Comparison of ENCODE assay signal across 23 cellular contexts in genomic region chr2:105385703-105386540, GRCh38. TPM values are rescaled to one million over a fixed set of nuclear protein-coding genes. Genes with fewer than 3 reads are reported as not detected.
DNase-seq lines count a peak whose midpoint lies in the region; ATAC-seq, FAIRE-seq and TF ChIP-seq lines count a peak whose summit lies in the region.
"Had no signal": no experiment of that assay in that cellular context is flagged by ENCODE, and none has a peak within 500 bp of the region (broad histone marks: within the 10 kb centered on the region; RNA-seq: fewer than 3 reads in every experiment).

No MANE protein-coding gene starts in this region.

- no peaks in the 10 kb centered on the region for H3K27me3 Mint-ChIP-seq in astrocyte (ENCODE audit: low read depth, unreplicated experiment)

- no peaks in the 10 kb centered on the region for H3K9me3 ChIP-seq in cardiac muscle cell (ENCODE audit: low read depth)
- H3K9me3 ChIP-seq in astrocyte (ENCODE audit: insufficient read depth, low read depth, low read length) = no peaks in the 10 kb centered on the region
- H3K9me3 ChIP-seq in mucosa of descending colon = no peaks in the 10 kb centered on the region
- no peaks in the 10 kb centered on the region for H3K9me3 ChIP-seq in transverse colon
- no peaks in the 10 kb centered on the region for H3K9me3 ChIP-seq in SJCRH30 (replicated peaks)
- no peaks in the 10 kb centered on the region for H3K9me3 ChIP-seq in aorta (ENCODE audit: control insufficient read depth, low read length)
- H3K9me3 ChIP-seq: BE2C had no signal

- H3K27ac Mint-ChIP-seq in astrocyte (ENCODE audit: unreplicated experiment) = no peak overlapping the region

- peaks cover 54% of the 10 kb centered on the region for H3K4me1 ChIP-seq in cardiac muscle cell (ENCODE audit: low read depth)
- peaks cover 38% of the 10 kb centered on the region for H3K4me1 ChIP-seq in astrocyte (ENCODE audit: insufficient read depth, low read length)
- peaks cover 30% of the 10 kb centered on the region for H3K4me1 ChIP-seq in mucosa of descending colon (ENCODE audit: low read depth)
- peaks cover 15 to 59% (median 29%) of the 10 kb centered on the region in 4 donors for H3K4me1 ChIP-seq in transverse colon
- H3K4me1 ChIP-seq in SJCRH30 = no peaks in the 10 kb centered on the region
- no peaks in the 10 kb centered on the region for H3K4me1 ChIP-seq in aorta (ENCODE audit: control insufficient read depth in 1 of 2, insufficient read depth in 2 of 2, low read length in 2 of 2)
- H3K4me1 ChIP-seq: BE2C had no signal

- H3K27ac ChIP-seq in cardiac muscle cell (peak overlapping the region; percentile 78), astrocyte (ENCODE audit: low read depth, low read length) (peak overlapping the region; percentile 19), transverse colon (peak overlapping the region; percentile 72 to 91 (median 82)), SJCRH30 (no peak overlapping the region), aorta (ENCODE audit: low read depth in 1 of 2, low read length in 2 of 2) (no peak overlapping the region)

- H3K9me3 Mint-ChIP-seq in astrocyte (ENCODE audit: unreplicated experiment) = peaks cover 3% of the 10 kb centered on the region

- ATAC-seq in left ventricle myocardium superior = no peak
- ATAC-seq in mucosa of descending colon = peak; percentile 95
- no peak for ATAC-seq in HG02970 (IDR thresholded peaks at IDR 0.05; ENCODE audit: low FRiP score, unreplicated experiment)
- no peak for ATAC-seq in aorta (ENCODE audit: low FRiP score)
- ATAC-seq: left lobe of liver, SK-N-SH treated with all-trans-retinoic acid at 6 μM for 48 hours had no signal

- no peak overlapping the region for H3K4me3 ChIP-seq in cardiac muscle cell
- no peak overlapping the region for H3K4me3 ChIP-seq in astrocyte (ENCODE audit: insufficient read depth, low read depth, low read length)
- H3K4me3 ChIP-seq in mucosa of descending colon = no peak overlapping the region
- H3K4me3 ChIP-seq in transverse colon = no peak overlapping the region
- no peak overlapping the region for H3K4me3 ChIP-seq in SJCRH30
- H3K4me3 ChIP-seq in aorta (ENCODE audit: low read length in 2 of 2) = no peak overlapping the region

- DNase-seq in cardiac muscle cell (ENCODE audit: low read depth in 1 of 2, low spot score in 1 of 2) (no peak), left ventricle myocardium superior (no peak), astrocyte (ENCODE audit: low read depth) (no peak), mucosa of descending colon (peak in 1 of 3 donors; percentile 72), transverse colon (peak; percentile 56), SJCRH30 (no peak), aorta (no peak)
- DNase-seq: 8988T; activated CD4-positive, alpha-beta T cell treated with anti-CD3 and anti-CD28 coated beads for 48 hours; activated naive CD4-positive, alpha-beta T cell treated with anti-CD3 and anti-CD28 coated beads, Interleukin-2, amount 50 U/mL, for 16 hours; BE2C; DMS 273 treated with DMSO at 0.1 percent for 48 hours; NCI-H1417; NCI-H526 treated with DMSO at 0.1 percent for 48 hours; occipital lobe; OCI-M1; stimulated activated CD4-positive, alpha-beta T cell treated with anti-CD3 and anti-CD28 coated beads, Interleukin-4, amount 100 ng/mL, for 1 hour; T-helper 9 cell had no signal

- H2AFZ ChIP-seq in astrocyte (ENCODE audit: low read depth, low read length) = no peak overlapping the region

- no peak overlapping the region for H3K4me2 ChIP-seq in astrocyte (ENCODE audit: low read length)

- no peak for TF ChIP-seq EP300 in transverse colon (IDR thresholded peaks at IDR 0.05; ENCODE audit: low read depth)

- intact Hi-C loops in left ventricle myocardium superior (cut with micrococcal nuclease) (loop anchor here (10.0 kb wide), 1 partner anchor 109 kb away; no protein-coding TSS in a partner anchor), mucosa of descending colon (cut with DNase I, micrococcal nuclease) (no loop called here), transverse colon (cut with DNase I; ENCODE audit: low total_unique reads) (no loop called here), aorta (cut with DNase I) (no loop called here)

- FAIRE-seq in astrocyte (lab: Jason Lieb, UNC) = no peak
- FAIRE-seq: frontal cortex, GM12892 had no signal

- no peaks in the 10 kb centered on the region for H3K27me3 ChIP-seq in cardiac muscle cell
- H3K27me3 ChIP-seq in astrocyte (ENCODE audit: insufficient read depth, low read length) = no peaks in the 10 kb centered on the region
- H3K27me3 ChIP-seq in transverse colon = no peaks in the 10 kb centered on the region
- no peaks in the 10 kb centered on the region for H3K27me3 ChIP-seq in SJCRH30
- H3K27me3 ChIP-seq in aorta (ENCODE audit: control insufficient read depth in 1 of 2, insufficient read depth in 2 of 2, low read length in 1 of 2) = no peaks in the 10 kb centered on the region
- H3K27me3 ChIP-seq: BE2C had no signal

- H4K20me1 ChIP-seq in astrocyte (ENCODE audit: insufficient read depth, low read length) = peaks cover 80% of the 10 kb centered on the region

- H3K4me3 Mint-ChIP-seq in astrocyte (ENCODE audit: unreplicated experiment) = no peak overlapping the region

- H3K36me3 ChIP-seq in cardiac muscle cell (peaks cover 75% of the 10 kb centered on the region), astrocyte (ENCODE audit: insufficient read depth, low read length) (peaks cover 76% of the 10 kb centered on the region), mucosa of descending colon (ENCODE audit: low read depth) (no peaks in the 10 kb centered on the region), transverse colon (no peaks in the 10 kb centered on the region), SJCRH30 (peaks cover 39% of the 10 kb centered on the region), aorta (ENCODE audit: control insufficient read depth in 1 of 2, insufficient read depth in 2 of 2, low read length in 1 of 2) (peaks cover 3% of the 10 kb centered on the region in 2 donors)

- no peak overlapping the region for H3K9ac ChIP-seq in astrocyte (ENCODE audit: low read length)

- in situ Hi-C loops in transverse colon (cut with MboI; ENCODE audit: low pct_ligation_motif_present in 1 of 4, low pct_unique_long_range_greater_than_20kb in 1 of 4, low sequenced_read_pairs in 3 of 4) = no loop called here

- no peak for TF ChIP-seq POLR2A in transverse colon (IDR thresholded peaks at IDR 0.05)

- H3K36me3 Mint-ChIP-seq in astrocyte (ENCODE audit: low read depth, unreplicated experiment) = peaks cover 35% of the 10 kb centered on the region

- TF ChIP-seq CTCF in cardiac muscle cell (IDR thresholded peaks at IDR 0.05; ENCODE audit: low read depth, low read length) (no peak), astrocyte (IDR thresholded peaks at IDR 0.05; ENCODE audit: insufficient read depth, low read depth, low read length) (no peak), mucosa of descending colon (IDR thresholded peaks at IDR 0.05) (no peak), transverse colon (IDR thresholded peaks at IDR 0.05) (no peak)

- peaks cover 98% of the 10 kb centered on the region for H3K79me2 ChIP-seq in astrocyte (ENCODE audit: insufficient read depth, low read length)

- H3K4me1 Mint-ChIP-seq in astrocyte (ENCODE audit: low read depth, unreplicated experiment) = peaks cover 9% of the 10 kb centered on the region

- WGBS in transverse colon (ENCODE audit: low coverage in 1 of 2), 2 donors = 72 to 78% methylated on average over 6 to 21 of the region's 21 CpGs
- 92 to 93% methylated on average over 21 of the region's 21 CpGs for WGBS in aorta, 2 donors

RNA-seq across cellular contexts. Expression of gene FHL2, which starts 12.9 kb away (rescaled TPM):
- total RNA-seq in cardiac muscle cell = 586 and 1,288 TPM in 2 replicates
- 612 and 1,543 TPM in 2 replicates for polyA plus RNA-seq in cardiac muscle cell
- total RNA-seq in left ventricle myocardium superior = 1,772 TPM
- 104 and 115 TPM in 2 replicates for total RNA-seq in astrocyte
- 100 to 1,000 TPM; 109 to 132 (median 113) TPM for total RNA-seq in mucosa of descending colon
- 100 to 1,000 TPM in 1 of 4 donors, 10 to 100 TPM in 3; 56.1 to 140 (median 89.2) TPM for total RNA-seq in transverse colon
- total RNA-seq in SJCRH30 (2014; rRNA removed; shearing (Covaris generic)) = 27.4 and 30.7 TPM in 2 replicates
- total RNA-seq in aorta = 10 to 100 TPM; 60.4 to 70.8 TPM
- polyA plus RNA-seq in aorta = 100 to 1,000 TPM in 1 of 2 donors, 10 to 100 TPM in 1; 64.7 to 129 TPM

RNA-seq across cellular contexts. Expression of gene C2orf49, which starts 48.6 kb away (rescaled TPM):
- total RNA-seq in cardiac muscle cell (21.5 and 37.9 TPM in 2 replicates), left ventricle myocardium superior (18.6 TPM), astrocyte (21.6 and 22.6 TPM in 2 replicates), mucosa of descending colon (10 to 100 TPM; 11.0 to 21.0 (median 11.6) TPM), transverse colon (10 to 100 TPM in 3 of 4 donors, 1 to 10 TPM in 1; 1.8 to 17.6 (median 14.5) TPM), aorta (10 to 100 TPM; 13.4 to 20.8 TPM)
- polyA plus RNA-seq in cardiac muscle cell (19.2 and 31.3 TPM in 2 replicates), aorta (10 to 100 TPM; 10.9 to 12.1 TPM)
- total RNA-seq in SJCRH30 (2014; rRNA removed; shearing (Covaris generic)) = 19.6 and 21.6 TPM in 2 replicates

RNA-seq across cellular contexts. Expression of gene TGFBRAP1, which starts 56.4 kb away (rescaled TPM):
- 15.8 and 18.9 TPM in 2 replicates for total RNA-seq in cardiac muscle cell
- 11.4 and 11.5 TPM in 2 replicates for polyA plus RNA-seq in cardiac muscle cell
- total RNA-seq in left ventricle myocardium superior = 9.8 TPM
- 25.1 and 26.1 TPM in 2 replicates for total RNA-seq in astrocyte
- total RNA-seq in mucosa of descending colon = 10 to 100 TPM; 16.9 to 24.3 (median 20.9) TPM
- 10 to 100 TPM; 13.1 to 21.8 (median 19.4) TPM for total RNA-seq in transverse colon
- 18.7 and 19.5 TPM in 2 replicates for total RNA-seq in SJCRH30 (2014; rRNA removed; shearing (Covaris generic))
- total RNA-seq in aorta = 10 to 100 TPM; 17.5 to 21.5 TPM
- 1 to 10 TPM; 5.1 to 7.1 TPM for polyA plus RNA-seq in aorta

Comparison
In these comparisons a context has a peak if more than half of its experiments do, and no peak if none do; other contexts are left out.
1. H3K27ac ChIP-seq: peak in cardiac muscle cell (single experiment), astrocyte (single experiment) and transverse colon (4 of 4); none in SJCRH30 (single experiment) and aorta (0 of 2).